In genomic region chr7:142927949-142928348, GRCh38 we compare ENCODE assay signal across 23 cellular contexts. TPM values are rescaled to one million over a fixed set of nuclear protein-coding genes. Genes with fewer than 3 reads are reported as not detected.
A peak's percentile ranks its signal among the peaks of the same experiment; 100 is the strongest.
DNase-seq lines count a peak whose midpoint lies in the region; ATAC-seq and TF ChIP-seq lines count a peak whose summit lies in the region.
"Had no signal": no experiment of that assay in that cellular context is flagged by ENCODE, and none has a peak within 500 bp of the region (broad histone marks: within the 10 kb centered on the region; RNA-seq: fewer than 3 reads in every experiment).

No MANE protein-coding gene starts in this region.

- peak overlapping the region; percentile 61 for H3K4me2 ChIP-seq in BLaER1

- H3K36me3 ChIP-seq in BLaER1 (no peaks in the 10 kb centered on the region), neutrophil (no peaks in the 10 kb centered on the region)
- H3K36me3 ChIP-seq: Peyer's patch had no signal

- TF ChIP-seq CTCF in HL-60 (IDR thresholded peaks at IDR 0.05; ENCODE audit: insufficient read depth, low read length), result no peak
- TF ChIP-seq CTCF in neutrophil (IDR thresholded peaks at IDR 0.05), result no peak

- H3K27me3 ChIP-seq in BLaER1, result no peaks in the 10 kb centered on the region
- no peaks in the 10 kb centered on the region for H3K27me3 ChIP-seq in HL-60 (ENCODE audit: insufficient read depth, poor library complexity, severe bottlenecking)
- no peaks in the 10 kb centered on the region for H3K27me3 ChIP-seq in neutrophil
- H3K27me3 ChIP-seq: Peyer's patch had no signal

- H3K4me3 ChIP-seq in BLaER1 (no peak overlapping the region), HL-60 (replicated peaks; ENCODE audit: insufficient read depth, low read length) (no peak overlapping the region), neutrophil (ENCODE audit: low read depth in 1 of 2, low read length in 1 of 2) (peak overlapping the region; percentile 58 to 61)
- H3K4me3 ChIP-seq: Peyer's patch had no signal

- H3K27ac ChIP-seq in BLaER1 (peak overlapping the region; percentile 48), HL-60 (replicated peaks) (peak overlapping the region; percentile 93), neutrophil (peak overlapping the region; percentile 98)
- H3K27ac ChIP-seq: Peyer's patch had no signal

- intact Hi-C loops in left ventricle myocardium superior (cut with micrococcal nuclease), result no loop called here

- peaks cover 23% of the 10 kb centered on the region for H3K9me3 ChIP-seq in BLaER1
- H3K9me3 ChIP-seq in neutrophil, result no peaks in the 10 kb centered on the region
- H3K9me3 ChIP-seq: Peyer's patch had no signal

- no peak for ATAC-seq in HG02885 (IDR thresholded peaks at IDR 0.05; ENCODE audit: poor library complexity, unreplicated experiment)
- ATAC-seq in left ventricle myocardium superior, result no peak
- no peak for ATAC-seq in GM18858 (IDR thresholded peaks at IDR 0.05; ENCODE audit: unreplicated experiment)
- ATAC-seq: SK-N-SH treated with all-trans-retinoic acid at 6 μM for 48 hours had no signal

- H3K9ac ChIP-seq in BLaER1, result no peak overlapping the region

- H3K4me1 ChIP-seq in BLaER1, result peaks cover 57% of the 10 kb centered on the region
- peaks cover 38 to 43% of the 10 kb centered on the region in 2 experiments for H3K4me1 ChIP-seq in neutrophil (ENCODE audit: control insufficient read depth in 1 of 2, insufficient read depth in 1 of 2, low read depth in 1 of 2, low read length in 1 of 2)
- H3K4me1 ChIP-seq: Peyer's patch had no signal

- DNase-seq in HL-60 (ENCODE audit: low read depth in 1 of 2, low spot score in 1 of 2) (no peak), islet precursor cell (peak; percentile 21), UCSD-AML1 (lab: John Stamatoyannopoulos, UW; ENCODE audit: unreplicated experiment) (no peak), left ventricle myocardium superior (no peak)
- DNase-seq: CD4-positive, alpha-beta memory T cell; GDM1; H7; KG1; NCI-H1092; NCI-H1436 treated with DMSO at 0.1 percent for 48 hours; NCI-H1930; NCI-H226; NCI-H510A treated with DMSO at 0.1 percent for 48 hours; NCI-H748 treated with DMSO at 0.1 percent for 48 hours; NK-92 treated with Interleukin-12 subunit alpha and Interleukin-12 subunit beta, amount 100 ng/mL, for 24 hours; Peyer's patch had no signal

- H4K20me1 ChIP-seq in BLaER1, result no peaks in the 10 kb centered on the region

RNA-seq across cellular contexts. Expression of gene TRPV5, which starts 5.6 kb away (rescaled TPM):
- total RNA-seq in left ventricle myocardium superior, result not detected
- total RNA-seq: CD4-positive, alpha-beta memory T cell; H7; HT1080 had no signal

RNA-seq across cellular contexts. Expression of gene LLCFC1, which starts 11.3 kb away (rescaled TPM):
- total RNA-seq in left ventricle myocardium superior, result not detected
- total RNA-seq: CD4-positive, alpha-beta memory T cell; Daoy; H7; HT1080; Peyer's patch had no signal

RNA-seq across cellular contexts. Expression of gene KEL, which starts 34.2 kb away (rescaled TPM):
- 0.27 TPM for total RNA-seq in left ventricle myocardium superior
- total RNA-seq: Daoy, HT1080, Peyer's patch had no signal

RNA-seq across cellular contexts. Expression of gene TRPV6, which starts 42.4 kb away (rescaled TPM):
- total RNA-seq in left ventricle myocardium superior, result 0.05 TPM
- total RNA-seq: CD4-positive, alpha-beta memory T cell; Daoy; HT1080 had no signal

Comparison
In these comparisons a context has a peak if more than half of its experiments do, and no peak if none do; other contexts are left out.
1. H3K27ac ChIP-seq: peak in every context shown above with its lines; median percentile 98 in neutrophil; 93 in HL-60; 48 in BLaER1.
2. H3K4me3 ChIP-seq: peak in neutrophil (2 of 2); none in BLaER1 (single experiment) and HL-60 (single experiment).